Comparison of ENCODE assay signal across 30 cellular contexts in genomic region chr2:140567734-140568133, GRCh38.
A peak's percentile ranks its signal among the peaks of the same experiment; 100 is the strongest.
DNase-seq lines count a peak whose midpoint lies in the region; ATAC-seq, FAIRE-seq and TF ChIP-seq lines count a peak whose summit lies in the region.
"Had no signal": no experiment of that assay in that cellular context is flagged by ENCODE, and none has a peak within 500 bp of the region (broad histone marks: within the 10 kb centered on the region; RNA-seq: fewer than 3 reads in every experiment).

No MANE protein-coding gene starts in this region.

- DNase-seq in LHCN-M2 (ENCODE audit: low read depth) (peak; percentile 71), astrocyte (ENCODE audit: low read depth) (peak; percentile 47), fibroblast of pulmonary artery (ENCODE audit: low read depth) (peak; percentile 36), smooth muscle cell (lab: John Stamatoyannopoulos, UW; ENCODE audit: unreplicated experiment) (no peak), KBM-7 (no peak)
- DNase-seq: activated CD4-positive, alpha-beta memory T cell treated with anti-CD3 and anti-CD28 coated beads, Interleukin-2, amount 10 ng/mL, durations not matched to agents 7 days and 5 days; activated CD4-positive, CD25-positive, alpha-beta regulatory T cell treated with anti-CD3 and anti-CD28 coated beads, Interleukin-2, amount 50 U/mL, for 72 hours; aorta; cerebellar nuclear complex; DND-41; dorsolateral prefrontal cortex; gastrocnemius medialis; left colon; NCI-H1048; NCI-H1694; NCI-H69; RPMI8226; sigmoid colon; stimulated activated CD4-positive, alpha-beta T cell treated with anti-CD3 and anti-CD28 coated beads, Interleukin-15, amount 100 ng/mL, for 24 hours; stimulated activated naive CD4-positive, alpha-beta T cell treated with Interleukin-2 at 50 U/mL for 16 hours; uterus had no signal

- H3K4me3 Mint-ChIP-seq in astrocyte (ENCODE audit: unreplicated experiment) = no peak overlapping the region
- H3K4me3 Mint-ChIP-seq: activated CD4-positive, alpha-beta memory T cell treated with anti-CD3 and anti-CD28 coated beads, Interleukin-2, amount 10 ng/mL, durations not matched to agents 7 days and 5 days; activated naive CD8-positive, alpha-beta T cell; neural crest cell; T-helper 1 cell treated with Interleukin-12 subunit alpha and Interleukin-12 subunit beta and Interleukin-4 antibody, amounts not matched to agents 30 μg/mL and 1 μg/mL, for 36 hours had no signal

- H3F3A ChIP-seq in smooth muscle cell (ENCODE audit: low read depth) = no peaks in the 10 kb centered on the region

- in situ Hi-C loops in KBM-7 (cut with MboI; ENCODE audit: low pct_unique_long_range_greater_than_20kb, low sequenced_read_pairs) = no loop called here

- no peaks in the 10 kb centered on the region for H3K4me1 ChIP-seq in astrocyte (ENCODE audit: insufficient read depth, low read length)
- H3K4me1 ChIP-seq in smooth muscle cell (ENCODE audit: low read depth) = no peaks in the 10 kb centered on the region
- H3K4me1 ChIP-seq: gastrocnemius medialis, sigmoid colon, uterus had no signal

- H3K27me3 Mint-ChIP-seq in astrocyte (ENCODE audit: low read depth, unreplicated experiment) = no peaks in the 10 kb centered on the region
- H3K27me3 Mint-ChIP-seq: activated CD4-positive, alpha-beta memory T cell treated with anti-CD3 and anti-CD28 coated beads, Interleukin-2, amount 10 ng/mL, durations not matched to agents 7 days and 5 days; activated naive CD8-positive, alpha-beta T cell had no signal

- H3K36me3 ChIP-seq in astrocyte (ENCODE audit: insufficient read depth, low read length) = no peaks in the 10 kb centered on the region
- H3K36me3 ChIP-seq in smooth muscle cell (ENCODE audit: low read depth) = no peaks in the 10 kb centered on the region
- H3K36me3 ChIP-seq: gastrocnemius medialis, sigmoid colon, uterus had no signal

- H3K27ac Mint-ChIP-seq in astrocyte (ENCODE audit: unreplicated experiment) = no peak overlapping the region
- H3K27ac Mint-ChIP-seq: activated CD4-positive, alpha-beta memory T cell treated with anti-CD3 and anti-CD28 coated beads, Interleukin-2, amount 10 ng/mL, durations not matched to agents 7 days and 5 days; activated naive CD8-positive, alpha-beta T cell; T-helper 1 cell treated with Interleukin-12 subunit alpha and Interleukin-12 subunit beta and Interleukin-4 antibody, amounts not matched to agents 30 μg/mL and 1 μg/mL, for 36 hours had no signal

- H3K9ac ChIP-seq in astrocyte (ENCODE audit: low read length) (no peak overlapping the region), smooth muscle cell (ENCODE audit: low read depth) (no peak overlapping the region)

- H3K9me3 Mint-ChIP-seq in astrocyte (ENCODE audit: unreplicated experiment) = no peaks in the 10 kb centered on the region

- H3K27me3 ChIP-seq in astrocyte (ENCODE audit: insufficient read depth, low read length) = no peaks in the 10 kb centered on the region
- H3K27me3 ChIP-seq in smooth muscle cell (ENCODE audit: low read depth) = no peaks in the 10 kb centered on the region
- H3K27me3 ChIP-seq: dorsolateral prefrontal cortex, gastrocnemius medialis, hepatocyte, sigmoid colon, uterus had no signal

- no peak overlapping the region for H3K4me3 ChIP-seq in astrocyte (ENCODE audit: insufficient read depth, low read depth, low read length)
- H3K4me3 ChIP-seq in fibroblast of pulmonary artery (replicated peaks; ENCODE audit: low read depth, low read length) = no peak overlapping the region
- H3K4me3 ChIP-seq in smooth muscle cell = no peak overlapping the region
- H3K4me3 ChIP-seq: dorsolateral prefrontal cortex, gastrocnemius medialis, hepatocyte, sigmoid colon, SK-N-MC, uterus had no signal

- ATAC-seq in GM21526 (IDR thresholded peaks at IDR 0.05; ENCODE audit: low FRiP score, unreplicated experiment) = no peak
- ATAC-seq in HG03139 (IDR thresholded peaks at IDR 0.05; ENCODE audit: unreplicated experiment) = no peak
- ATAC-seq: gastrocnemius medialis, HCT116, left colon had no signal

- H3K4me2 ChIP-seq in astrocyte (ENCODE audit: low read length) (no peak overlapping the region), smooth muscle cell (no peak overlapping the region)
- H3K4me2 ChIP-seq: hepatocyte had no signal

- WGBS in smooth muscle cell (ENCODE audit: low lambda C conversion rate) = 61% methylated on average over 2 of the region's 2 CpGs

- no peaks in the 10 kb centered on the region for H3K79me2 ChIP-seq in astrocyte (ENCODE audit: insufficient read depth, low read length)
- H3K79me2 ChIP-seq in smooth muscle cell (ENCODE audit: low read depth) = no peaks in the 10 kb centered on the region
- H3K79me2 ChIP-seq: hepatocyte had no signal

- no peak for TF ChIP-seq CTCF in astrocyte (IDR thresholded peaks at IDR 0.05; ENCODE audit: insufficient read depth, low read depth, low read length)
- no peak for TF ChIP-seq CTCF in fibroblast of pulmonary artery (IDR thresholded peaks at IDR 0.05; ENCODE audit: low read length, missing control alignments)
- TF ChIP-seq CTCF in smooth muscle cell (IDR thresholded peaks at IDR 0.05; ENCODE audit: borderline replicate concordance, insufficient read depth, poor library complexity, severe bottlenecking) = no peak

- no peaks in the 10 kb centered on the region for H3K36me3 Mint-ChIP-seq in astrocyte (ENCODE audit: low read depth, unreplicated experiment)
- H3K36me3 Mint-ChIP-seq: activated naive CD8-positive, alpha-beta T cell had no signal

- H3K9me3 ChIP-seq in astrocyte (ENCODE audit: insufficient read depth, low read depth, low read length) = no peaks in the 10 kb centered on the region
- peaks cover 6% of the 10 kb centered on the region for H3K9me3 ChIP-seq in smooth muscle cell (replicated peaks; ENCODE audit: low read depth)
- H3K9me3 ChIP-seq: gastrocnemius medialis, sigmoid colon, uterus had no signal

- no peak for FAIRE-seq in astrocyte (lab: Jason Lieb, UNC)

- H2AFZ ChIP-seq in astrocyte (ENCODE audit: low read depth, low read length) = no peak overlapping the region
- H2AFZ ChIP-seq in smooth muscle cell (ENCODE audit: low read depth) = no peak overlapping the region
- H2AFZ ChIP-seq: hepatocyte had no signal

- H4K20me1 ChIP-seq in astrocyte (ENCODE audit: insufficient read depth, low read length) (no peaks in the 10 kb centered on the region), smooth muscle cell (ENCODE audit: low read depth) (no peaks in the 10 kb centered on the region)

- H3K27ac ChIP-seq in astrocyte (ENCODE audit: low read depth, low read length) (no peak overlapping the region), smooth muscle cell (ENCODE audit: low read depth) (peak overlapping the region; percentile 30)
- H3K27ac ChIP-seq: C4-2B, dorsolateral prefrontal cortex, gastrocnemius medialis, hepatocyte, sigmoid colon, SK-N-MC, uterus had no signal

- H3K4me1 Mint-ChIP-seq in astrocyte (ENCODE audit: low read depth, unreplicated experiment) = peaks cover 5% of the 10 kb centered on the region
- H3K4me1 Mint-ChIP-seq: activated CD4-positive, alpha-beta memory T cell treated with anti-CD3 and anti-CD28 coated beads, Interleukin-2, amount 10 ng/mL, durations not matched to agents 7 days and 5 days; neural crest cell had no signal

Comparison
In these comparisons a context has a peak if more than half of its experiments do, and no peak if none do; other contexts are left out.
1. DNase-seq: peak in LHCN-M2 (single experiment), astrocyte (single experiment) and fibroblast of pulmonary artery (single experiment); none in smooth muscle cell (single experiment) and KBM-7 (single experiment).